21 cellular contexts compared by ENCODE assay signal in genomic region chr17:80643700-80644099, GRCh38.
DNase-seq lines count a peak whose midpoint lies in the region; TF ChIP-seq lines count a peak whose summit lies in the region.
"Had no signal": no experiment of that assay in that cellular context is flagged by ENCODE, and none has a peak within 500 bp of the region (broad histone marks: within the 10 kb centered on the region; RNA-seq: fewer than 3 reads in every experiment).

No MANE protein-coding gene starts in this region.

- TF ChIP-seq POLR2A in lower leg skin (IDR thresholded peaks at IDR 0.05) = no peak

- H3K9me3 ChIP-seq in KOPT-K1 (ENCODE audit: insufficient read depth, low read length, poor library complexity, severe bottlenecking) = no peaks in the 10 kb centered on the region

- H3K9me3 Mint-ChIP-seq in T-helper 2 cell treated with Interferon-gamma antibody and Interleukin-4, amounts not matched to agents 5 μg/mL and 100 μg/mL, for 36 hours = no peaks in the 10 kb centered on the region
- peaks cover under 1% of the 10 kb centered on the region for H3K9me3 Mint-ChIP-seq in activated naive CD4-positive, alpha-beta T cell treated with anti-CD3 and anti-CD28 coated beads, Interleukin-2, amount 10 ng/mL, durations not matched to agents 7 days and 5 days

- peak overlapping the region; percentile 85 for H3K27ac ChIP-seq in KOPT-K1 (ENCODE audit: low read depth, low read length, poor library complexity, severe bottlenecking)
- H3K27ac ChIP-seq: KMS-11 had no signal

- CTCF ChIA-PET in activated naive CD4-positive, alpha-beta T cell treated with anti-CD3 and anti-CD28 coated beads, Interleukin-2, amount 10 ng/mL, durations not matched to agents 7 days and 5 days (lab: Charles Lee) = no interaction called here

- H3K27ac Mint-ChIP-seq in T-helper 2 cell treated with Interferon-gamma antibody and Interleukin-4, amounts not matched to agents 5 μg/mL and 100 μg/mL, for 36 hours = no peak overlapping the region
- peak overlapping the region; percentile 84 for H3K27ac Mint-ChIP-seq in activated naive CD4-positive, alpha-beta T cell treated with anti-CD3 and anti-CD28 coated beads, Interleukin-2, amount 10 ng/mL, durations not matched to agents 7 days and 5 days

- 96 to 98% methylated on average over 11 of the region's 11 CpGs for WGBS in lower leg skin, 2 donors

- peaks cover 59% of the 10 kb centered on the region for H3K4me1 Mint-ChIP-seq in T-helper 2 cell treated with Interferon-gamma antibody and Interleukin-4, amounts not matched to agents 5 μg/mL and 100 μg/mL, for 36 hours (ENCODE audit: low read depth)
- peaks cover 55% of the 10 kb centered on the region for H3K4me1 Mint-ChIP-seq in activated naive CD4-positive, alpha-beta T cell treated with anti-CD3 and anti-CD28 coated beads, Interleukin-2, amount 10 ng/mL, durations not matched to agents 7 days and 5 days

- TF ChIP-seq CTCF in lower leg skin (IDR thresholded peaks at IDR 0.05) = no peak

- DNase-seq in T-helper 2 cell treated with Interferon-gamma antibody and Interleukin-4, amounts not matched to agents 5 μg/mL and 100 μg/mL, for 36 hours (ENCODE audit: low spot score) = no peak
- DNase-seq in T-helper 2 cell (no peak), DMS53 treated with DMSO at 0.1 percent for 48 hours (lab: John Stamatoyannopoulos, UW; ENCODE audit: unreplicated experiment) (no peak), lower leg skin (ENCODE audit: low spot score in 2 of 2) (no peak)
- DNase-seq in activated naive CD4-positive, alpha-beta T cell treated with anti-CD3 and anti-CD28 coated beads, Interleukin-2, amount 10 ng/mL, durations not matched to agents 7 days and 5 days = no peak
- no peak for DNase-seq in activated naive CD4-positive, alpha-beta T cell treated with anti-CD3 and anti-CD28 coated beads, Interleukin-2, amount 50 U/mL, for 16 hours
- DNase-seq: 8988T, AML-193, C1 segment of cervical spinal cord, DMS53, GOT3, HCEC 1CT, MV-4-11, NCI-H1694, NCI-H2081 treated with DMSO at 0.1 percent for 48 hours, NCI-H2171 treated with DMSO at 0.1 percent for 48 hours, NCI-H524 treated with DMSO at 0.1 percent for 48 hours, NCI-H82, SIG-M5 had no signal

- H3K36me3 ChIP-seq in KOPT-K1 (ENCODE audit: insufficient read depth, low read length) = no peaks in the 10 kb centered on the region

- no peaks in the 10 kb centered on the region for H3K27me3 Mint-ChIP-seq in T-helper 2 cell treated with Interferon-gamma antibody and Interleukin-4, amounts not matched to agents 5 μg/mL and 100 μg/mL, for 36 hours (ENCODE audit: low read depth)
- H3K27me3 Mint-ChIP-seq in activated naive CD4-positive, alpha-beta T cell treated with anti-CD3 and anti-CD28 coated beads, Interleukin-2, amount 10 ng/mL, durations not matched to agents 7 days and 5 days = no peaks in the 10 kb centered on the region

- H3K4me3 Mint-ChIP-seq in T-helper 2 cell treated with Interferon-gamma antibody and Interleukin-4, amounts not matched to agents 5 μg/mL and 100 μg/mL, for 36 hours = peak overlapping the region; percentile 75
- H3K4me3 Mint-ChIP-seq in activated naive CD4-positive, alpha-beta T cell treated with anti-CD3 and anti-CD28 coated beads, Interleukin-2, amount 10 ng/mL, durations not matched to agents 7 days and 5 days = peak overlapping the region; percentile 47

- H3K36me3 Mint-ChIP-seq in T-helper 2 cell treated with Interferon-gamma antibody and Interleukin-4, amounts not matched to agents 5 μg/mL and 100 μg/mL, for 36 hours (ENCODE audit: low read depth) = peaks cover 32% of the 10 kb centered on the region
- peaks cover 48% of the 10 kb centered on the region for H3K36me3 Mint-ChIP-seq in activated naive CD4-positive, alpha-beta T cell treated with anti-CD3 and anti-CD28 coated beads, Interleukin-2, amount 10 ng/mL, durations not matched to agents 7 days and 5 days

- no peak overlapping the region for H3K4me3 ChIP-seq in lower leg skin (ENCODE audit: low read depth, poor library complexity, severe bottlenecking)

- intact Hi-C loops in lower leg skin (cut with DNase I; ENCODE audit: low total_unique reads) = no loop called here
